ENCODE assay signal across 1 cellular context in genomic region chr17:48246623-48247022, GRCh38.
TF ChIP-seq lines count a peak whose summit lies in the region.

No MANE protein-coding gene starts in this region.

TF ChIP-seq in K562, 482 proteins besides CTCF, POLR2A, EP300 and RAD21 (continued from another document):
- TF ChIP-seq ZNF639 (CRISPR knock-in tag; conservative IDR thresholded peaks at IDR 0.05 in 1 of 2, IDR thresholded peaks at IDR 0.05 in 1 of 2) (0 out of 4 replicates have a peak, but pooled peaks of 1 of the 2 experiments have one; percentile 26), ZNF217 (CRISPR knock-in tag; IDR thresholded peaks at IDR 0.05) (no peak), VEZF1 (CRISPR knock-in tag; IDR thresholded peaks at IDR 0.05) (no peak), ARID1B (IDR thresholded peaks at IDR 0.05) (peak; percentile 47), AFF4 (CRISPR knock-in tag; IDR thresholded peaks at IDR 0.05) (no peak), DPF2 (IDR thresholded peaks at IDR 0.05) (peak; percentile 57; the same call in 1 of the 2 replicates), FOXP1 (CRISPR knock-in tag; IDR thresholded peaks at IDR 0.05) (no peak), TEAD1 (CRISPR knock-in tag; IDR thresholded peaks at IDR 0.05) (peak in 1 of 2 experiments; percentile 57; a peak in 1 of 4 replicates), MEIS2 (IDR thresholded peaks at IDR 0.05; ENCODE audit: partially characterized antibody) (peak; percentile 64), ATF1 (CRISPR knock-in tag; IDR thresholded peaks at IDR 0.05) (no peak), ATF1 (tag; IDR thresholded peaks at IDR 0.05) (0 out of 2 replicates have a peak, but pooled peaks have one; percentile 22), CREM (IDR thresholded peaks at IDR 0.05; ENCODE audit: low read depth) (0 out of 2 replicates have a peak, but pooled peaks have one; percentile 18), PKNOX1 (IDR thresholded peaks at IDR 0.05) (peak; percentile 51), FOSL1 (tag; conservative IDR thresholded peaks at IDR 0.05) (peak; percentile 29; the same call in 1 of the 2 replicates), ZSCAN29 (IDR thresholded peaks at IDR 0.05) (no peak), L3MBTL2 (IDR thresholded peaks at IDR 0.05) (peak; percentile 79), ATF3 (IDR thresholded peaks at IDR 0.05) (peak; percentile 29; the same call in 1 of the 2 replicates), ATF3 (CRISPR knock-in tag; conservative IDR thresholded peaks at IDR 0.05) (no peak), SP2 (IDR thresholded peaks at IDR 0.05; ENCODE audit: extremely low read depth, low read depth, low read length, poor library complexity, severe bottlenecking) (no peak), ELF2 (CRISPR knock-in tag; IDR thresholded peaks at IDR 0.05) (0 out of 2 replicates have a peak, but pooled peaks have one; percentile 14), MGA (IDR thresholded peaks at IDR 0.05) (peak; percentile 40; the same call in 1 of the 2 replicates), GTF2E2 (tag; IDR thresholded peaks at IDR 0.05) (no peak), ZNF696 (CRISPR knock-in tag; conservative IDR thresholded peaks at IDR 0.05) (no peak), FOXM1 (IDR thresholded peaks at IDR 0.05; ENCODE audit: low read depth) (peak; percentile 37; the same call in 1 of the 2 replicates), FOXM1 (CRISPR knock-in tag; IDR thresholded peaks at IDR 0.05; ENCODE audit: low read depth) (no peak), CBX3 (IDR thresholded peaks at IDR 0.05; ENCODE audit: borderline replicate concordance in 1 of 2, low read length in 2 of 2) (0 out of 3 replicates have a peak, but pooled peaks of 1 of the 2 experiments have one; percentile 13), NCOA2 (IDR thresholded peaks at IDR 0.05; ENCODE audit: partially characterized antibody in 2 of 2) (no peak), PBX2 (CRISPR knock-in tag; IDR thresholded peaks at IDR 0.05; ENCODE audit: low read depth) (no peak), PBX2 (tag; conservative IDR thresholded peaks at IDR 0.05; ENCODE audit: low read depth) (0 out of 2 replicates have a peak, but pooled peaks have one; percentile 7), JUNB (CRISPR knock-in tag; conservative IDR thresholded peaks at IDR 0.05) (no peak)
